1 cellular context compared by ENCODE assay signal in the genomic region with DNA sequence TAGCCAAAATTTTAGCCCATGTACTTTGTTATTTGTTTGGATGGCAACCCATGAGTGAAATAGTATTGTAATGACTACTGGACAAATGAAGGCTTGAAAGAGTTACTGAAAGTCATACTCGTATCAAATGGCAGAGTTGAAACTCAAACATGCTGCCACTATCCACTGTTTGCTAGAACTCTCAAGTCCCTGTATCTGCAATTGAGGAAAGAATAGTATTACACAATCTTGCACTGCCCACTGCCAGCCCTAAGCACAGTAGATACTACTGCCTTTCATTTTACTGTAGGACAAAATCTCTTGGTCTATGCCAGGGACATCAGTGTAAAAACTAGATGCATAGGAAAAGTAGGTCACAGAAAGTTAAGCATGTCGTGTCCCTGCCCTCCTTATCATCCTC.
TF ChIP-seq lines count a peak whose summit lies in the region.

No MANE protein-coding gene starts in this region.

TF ChIP-seq in GM23338, 12 proteins besides CTCF, POLR2A, EP300 and RAD21 (continued from another document):
- TF ChIP-seq, protein P1, sequence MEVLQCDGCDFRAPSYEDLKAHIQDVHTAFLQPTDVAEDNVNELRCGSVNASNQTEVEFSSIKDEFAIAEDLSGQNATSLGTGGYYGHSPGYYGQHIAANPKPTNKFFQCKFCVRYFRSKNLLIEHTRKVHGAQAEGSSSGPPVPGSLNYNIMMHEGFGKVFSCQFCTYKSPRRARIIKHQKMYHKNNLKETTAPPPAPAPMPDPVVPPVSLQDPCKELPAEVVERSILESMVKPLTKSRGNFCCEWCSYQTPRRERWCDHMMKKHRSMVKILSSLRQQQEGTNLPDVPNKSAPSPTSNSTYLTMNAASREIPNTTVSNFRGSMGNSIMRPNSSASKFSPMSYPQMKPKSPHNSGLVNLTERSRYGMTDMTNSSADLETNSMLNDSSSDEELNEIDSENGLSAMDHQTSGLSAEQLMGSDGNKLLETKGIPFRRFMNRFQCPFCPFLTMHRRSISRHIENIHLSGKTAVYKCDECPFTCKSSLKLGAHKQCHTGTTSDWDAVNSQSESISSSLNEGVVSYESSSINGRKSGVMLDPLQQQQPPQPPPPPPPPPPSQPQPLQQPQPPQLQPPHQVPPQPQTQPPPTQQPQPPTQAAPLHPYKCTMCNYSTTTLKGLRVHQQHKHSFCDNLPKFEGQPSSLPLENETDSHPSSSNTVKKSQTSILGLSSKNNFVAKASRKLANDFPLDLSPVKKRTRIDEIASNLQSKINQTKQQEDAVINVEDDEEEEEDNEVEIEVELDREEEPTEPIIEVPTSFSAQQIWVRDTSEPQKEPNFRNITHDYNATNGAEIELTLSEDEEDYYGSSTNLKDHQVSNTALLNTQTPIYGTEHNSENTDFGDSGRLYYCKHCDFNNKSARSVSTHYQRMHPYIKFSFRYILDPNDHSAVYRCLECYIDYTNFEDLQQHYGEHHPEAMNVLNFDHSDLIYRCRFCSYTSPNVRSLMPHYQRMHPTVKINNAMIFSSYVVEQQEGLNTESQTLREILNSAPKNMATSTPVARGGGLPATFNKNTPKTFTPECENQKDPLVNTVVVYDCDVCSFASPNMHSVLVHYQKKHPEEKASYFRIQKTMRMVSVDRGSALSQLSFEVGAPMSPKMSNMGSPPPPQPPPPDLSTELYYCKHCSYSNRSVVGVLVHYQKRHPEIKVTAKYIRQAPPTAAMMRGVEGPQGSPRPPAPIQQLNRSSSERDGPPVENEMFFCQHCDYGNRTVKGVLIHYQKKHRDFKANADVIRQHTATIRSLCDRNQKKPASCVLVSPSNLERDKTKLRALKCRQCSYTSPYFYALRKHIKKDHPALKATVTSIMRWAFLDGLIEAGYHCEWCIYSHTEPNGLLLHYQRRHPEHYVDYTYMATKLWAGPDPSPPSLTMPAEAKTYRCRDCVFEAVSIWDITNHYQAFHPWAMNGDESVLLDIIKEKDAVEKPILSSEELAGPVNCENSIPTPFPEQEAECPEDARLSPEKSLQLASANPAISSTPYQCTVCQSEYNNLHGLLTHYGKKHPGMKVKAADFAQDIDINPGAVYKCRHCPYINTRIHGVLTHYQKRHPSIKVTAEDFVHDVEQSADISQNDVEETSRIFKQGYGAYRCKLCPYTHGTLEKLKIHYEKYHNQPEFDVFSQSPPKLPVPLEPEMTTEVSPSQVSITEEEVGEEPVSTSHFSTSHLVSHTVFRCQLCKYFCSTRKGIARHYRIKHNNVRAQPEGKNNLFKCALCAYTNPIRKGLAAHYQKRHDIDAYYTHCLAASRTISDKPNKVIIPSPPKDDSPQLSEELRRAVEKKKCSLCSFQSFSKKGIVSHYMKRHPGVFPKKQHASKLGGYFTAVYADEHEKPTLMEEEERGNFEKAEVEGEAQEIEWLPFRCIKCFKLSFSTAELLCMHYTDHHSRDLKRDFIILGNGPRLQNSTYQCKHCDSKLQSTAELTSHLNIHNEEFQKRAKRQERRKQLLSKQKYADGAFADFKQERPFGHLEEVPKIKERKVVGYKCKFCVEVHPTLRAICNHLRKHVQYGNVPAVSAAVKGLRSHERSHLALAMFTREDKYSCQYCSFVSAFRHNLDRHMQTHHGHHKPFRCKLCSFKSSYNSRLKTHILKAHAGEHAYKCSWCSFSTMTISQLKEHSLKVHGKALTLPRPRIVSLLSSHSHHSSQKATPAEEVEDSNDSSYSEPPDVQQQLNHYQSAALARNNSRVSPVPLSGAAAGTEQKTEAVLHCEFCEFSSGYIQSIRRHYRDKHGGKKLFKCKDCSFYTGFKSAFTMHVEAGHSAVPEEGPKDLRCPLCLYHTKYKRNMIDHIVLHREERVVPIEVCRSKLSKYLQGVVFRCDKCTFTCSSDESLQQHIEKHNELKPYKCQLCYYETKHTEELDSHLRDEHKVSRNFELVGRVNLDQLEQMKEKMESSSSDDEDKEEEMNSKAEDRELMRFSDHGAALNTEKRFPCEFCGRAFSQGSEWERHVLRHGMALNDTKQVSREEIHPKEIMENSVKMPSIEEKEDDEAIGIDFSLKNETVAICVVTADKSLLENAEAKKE (CRISPR knock-in tag; IDR thresholded peaks at IDR 0.05) = no peak
- TF ChIP-seq STAT1 (IDR thresholded peaks at IDR 0.05; ENCODE audit: unreplicated experiment) (no peak), CREB1 (CRISPR knock-in tag; IDR thresholded peaks at IDR 0.05; ENCODE audit: low read depth) (no peak), ZNF114 (CRISPR knock-in tag; IDR thresholded peaks at IDR 0.05) (no peak), ZNF331 (CRISPR knock-in tag; IDR thresholded peaks at IDR 0.05; ENCODE audit: low read depth) (no peak), EZH2 (IDR thresholded peaks at IDR 0.05; ENCODE audit: low read depth, unreplicated experiment) (no peak), EZH2phosphoT487 (IDR thresholded peaks at IDR 0.05; ENCODE audit: unreplicated experiment) (no peak)
- TF ChIP-seq, protein P2, sequence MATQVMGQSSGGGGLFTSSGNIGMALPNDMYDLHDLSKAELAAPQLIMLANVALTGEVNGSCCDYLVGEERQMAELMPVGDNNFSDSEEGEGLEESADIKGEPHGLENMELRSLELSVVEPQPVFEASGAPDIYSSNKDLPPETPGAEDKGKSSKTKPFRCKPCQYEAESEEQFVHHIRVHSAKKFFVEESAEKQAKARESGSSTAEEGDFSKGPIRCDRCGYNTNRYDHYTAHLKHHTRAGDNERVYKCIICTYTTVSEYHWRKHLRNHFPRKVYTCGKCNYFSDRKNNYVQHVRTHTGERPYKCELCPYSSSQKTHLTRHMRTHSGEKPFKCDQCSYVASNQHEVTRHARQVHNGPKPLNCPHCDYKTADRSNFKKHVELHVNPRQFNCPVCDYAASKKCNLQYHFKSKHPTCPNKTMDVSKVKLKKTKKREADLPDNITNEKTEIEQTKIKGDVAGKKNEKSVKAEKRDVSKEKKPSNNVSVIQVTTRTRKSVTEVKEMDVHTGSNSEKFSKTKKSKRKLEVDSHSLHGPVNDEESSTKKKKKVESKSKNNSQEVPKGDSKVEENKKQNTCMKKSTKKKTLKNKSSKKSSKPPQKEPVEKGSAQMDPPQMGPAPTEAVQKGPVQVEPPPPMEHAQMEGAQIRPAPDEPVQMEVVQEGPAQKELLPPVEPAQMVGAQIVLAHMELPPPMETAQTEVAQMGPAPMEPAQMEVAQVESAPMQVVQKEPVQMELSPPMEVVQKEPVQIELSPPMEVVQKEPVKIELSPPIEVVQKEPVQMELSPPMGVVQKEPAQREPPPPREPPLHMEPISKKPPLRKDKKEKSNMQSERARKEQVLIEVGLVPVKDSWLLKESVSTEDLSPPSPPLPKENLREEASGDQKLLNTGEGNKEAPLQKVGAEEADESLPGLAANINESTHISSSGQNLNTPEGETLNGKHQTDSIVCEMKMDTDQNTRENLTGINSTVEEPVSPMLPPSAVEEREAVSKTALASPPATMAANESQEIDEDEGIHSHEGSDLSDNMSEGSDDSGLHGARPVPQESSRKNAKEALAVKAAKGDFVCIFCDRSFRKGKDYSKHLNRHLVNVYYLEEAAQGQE (IDR thresholded peaks at IDR 0.05; ENCODE audit: unreplicated experiment) = no peak
- TF ChIP-seq, protein P3, sequence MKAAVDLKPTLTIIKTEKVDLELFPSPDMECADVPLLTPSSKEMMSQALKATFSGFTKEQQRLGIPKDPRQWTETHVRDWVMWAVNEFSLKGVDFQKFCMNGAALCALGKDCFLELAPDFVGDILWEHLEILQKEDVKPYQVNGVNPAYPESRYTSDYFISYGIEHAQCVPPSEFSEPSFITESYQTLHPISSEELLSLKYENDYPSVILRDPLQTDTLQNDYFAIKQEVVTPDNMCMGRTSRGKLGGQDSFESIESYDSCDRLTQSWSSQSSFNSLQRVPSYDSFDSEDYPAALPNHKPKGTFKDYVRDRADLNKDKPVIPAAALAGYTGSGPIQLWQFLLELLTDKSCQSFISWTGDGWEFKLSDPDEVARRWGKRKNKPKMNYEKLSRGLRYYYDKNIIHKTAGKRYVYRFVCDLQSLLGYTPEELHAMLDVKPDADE (IDR thresholded peaks at IDR 0.05) = no peak
